ENCODE assay signal across 30 cellular contexts in the genomic region with DNA sequence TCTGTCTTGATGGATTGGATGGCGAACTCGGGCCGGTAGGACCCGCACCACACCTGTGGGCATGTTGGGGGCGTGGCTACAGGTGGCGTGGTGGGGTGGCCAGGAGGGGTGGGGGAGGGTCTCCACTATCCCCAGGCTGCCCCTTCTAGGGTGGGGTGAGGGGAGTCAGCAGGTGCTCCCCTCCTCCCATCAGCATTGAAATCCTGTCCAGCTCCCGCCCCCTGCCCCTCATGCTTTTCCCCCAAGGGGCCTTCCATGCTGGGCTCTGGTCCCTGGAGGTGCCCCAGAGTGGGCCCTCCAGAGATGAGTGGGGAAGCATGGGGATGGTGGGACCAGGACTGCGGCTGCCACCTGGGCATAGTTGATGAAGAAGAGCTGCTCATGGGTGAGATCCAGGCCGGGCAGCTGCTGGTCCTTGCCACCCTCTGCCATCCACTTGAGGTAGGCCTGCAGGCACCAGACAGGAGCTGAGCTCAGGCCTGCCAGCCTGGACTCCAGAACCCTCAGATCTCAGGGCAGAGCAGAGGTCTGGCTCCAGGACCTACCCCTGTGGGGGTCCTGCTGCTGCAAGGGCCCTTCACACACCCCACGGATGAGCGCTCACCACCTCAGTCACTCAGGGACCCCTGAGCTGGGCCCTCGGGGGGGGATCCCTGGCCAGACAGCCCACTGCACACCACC. TPM values are rescaled to one million over a fixed set of nuclear protein-coding genes. Genes with fewer than 3 reads are reported as not detected.
DNase-seq lines count a peak whose midpoint lies in the region; ATAC-seq, FAIRE-seq and TF ChIP-seq lines count a peak whose summit lies in the region.
"Had no signal": no experiment of that assay in that cellular context is flagged by ENCODE, and none has a peak within 500 bp of the region (broad histone marks: within the 10 kb centered on the region; RNA-seq: fewer than 3 reads in every experiment).

No MANE protein-coding gene starts in this region.

- H3K4me3 ChIP-seq in SK-N-SH (ENCODE audit: low read depth in 2 of 2, low read length in 1 of 2), result no peak overlapping the region
- no peak overlapping the region for H3K4me3 ChIP-seq in right lobe of liver
- no peak overlapping the region for H3K4me3 ChIP-seq in HepG2 (replicated peaks in 1 of 3; ENCODE audit: insufficient read depth in 1 of 3, low read depth in 2 of 3, low read length in 3 of 3)
- no peak overlapping the region for H3K4me3 ChIP-seq in left lung
- H3K4me3 ChIP-seq in upper lobe of right lung, result no peak overlapping the region
- H3K4me3 ChIP-seq: cardiac muscle cell, tibial nerve had no signal

- H3K79me2 ChIP-seq in SK-N-SH (ENCODE audit: insufficient read depth), result no peaks in the 10 kb centered on the region; the same call in 1 of the 2 replicates
- H3K79me2 ChIP-seq in HepG2 (ENCODE audit: insufficient read depth, low read length), result no peaks in the 10 kb centered on the region

- no peaks in the 10 kb centered on the region for H3K9me3 Mint-ChIP-seq in activated CD4-positive, alpha-beta T cell treated with anti-CD3 and anti-CD28 coated beads, Interleukin-2, amount 10 ng/mL, durations not matched to agents 24 days and 14 days
- H3K9me3 Mint-ChIP-seq: activated CD4-positive, alpha-beta memory T cell treated with anti-CD3 and anti-CD28 coated beads for 36 hours; CD8-positive, alpha-beta memory T cell; effector memory CD8-positive, alpha-beta T cell; IgD-negative memory B cell had no signal

- H3K36me3 Mint-ChIP-seq in activated CD4-positive, alpha-beta T cell treated with anti-CD3 and anti-CD28 coated beads, Interleukin-2, amount 10 ng/mL, durations not matched to agents 24 days and 14 days (ENCODE audit: low read depth), result peaks cover 9% of the 10 kb centered on the region
- H3K36me3 Mint-ChIP-seq: activated CD4-positive, alpha-beta memory T cell treated with anti-CD3 and anti-CD28 coated beads for 36 hours; IgD-negative memory B cell had no signal

- POLR2A ChIA-PET in SK-N-SH (lab: Yijun Ruan, JAX), result no interaction called here
- POLR2A ChIA-PET in HepG2 (lab: Yijun Ruan, JAX), result interaction anchor here (1.0 kb wide), 1 partner anchor 14 kb away, joined by 4 read pairs; no protein-coding TSS in a partner anchor

- no peak overlapping the region for H2AFZ ChIP-seq in SK-N-SH (ENCODE audit: low read depth)
- no peak overlapping the region for H2AFZ ChIP-seq in HepG2 (ENCODE audit: low read length)

- peaks cover 2% of the 10 kb centered on the region for H3K4me1 Mint-ChIP-seq in activated CD4-positive, alpha-beta T cell treated with anti-CD3 and anti-CD28 coated beads, Interleukin-2, amount 10 ng/mL, durations not matched to agents 24 days and 14 days

- peaks cover 0 to 23% of the 10 kb centered on the region in 2 experiments; a peak in 2 of 4 replicates for H3K4me1 ChIP-seq in SK-N-SH (ENCODE audit: control insufficient read depth in 1 of 2, insufficient read depth in 2 of 2, low read depth in 1 of 2, low read length in 1 of 2)
- no peaks in the 10 kb centered on the region for H3K4me1 ChIP-seq in right lobe of liver
- H3K4me1 ChIP-seq in HepG2 (ENCODE audit: insufficient read depth, low read length), result peaks cover 19% of the 10 kb centered on the region
- H3K4me1 ChIP-seq in left lung, result peaks cover 3 to 29% of the 10 kb centered on the region in 2 donors
- peaks cover 21% of the 10 kb centered on the region for H3K4me1 ChIP-seq in upper lobe of right lung

- in situ Hi-C loops in HepG2 (cut with HindIII; ENCODE audit: extremely low pct_ligation_motif_present, low pct_unique_long_range_greater_than_20kb), result no loop called here

- intact Hi-C loops in right lobe of liver (cut with DNase I) (no loop called here), HepG2 (cut with micrococcal nuclease; ENCODE audit: unreplicated experiment) (no loop called here), left lung (cut with DNase I) (no loop called here), upper lobe of right lung (cut with DNase I) (no loop called here)
- intact Hi-C loops in activated CD4-positive, alpha-beta T cell treated with anti-CD3 and anti-CD28 coated beads, Interleukin-2, amount 10 ng/mL, durations not matched to agents 24 days and 14 days (cut with micrococcal nuclease), result no loop called here

- TF ChIP-seq RAD21 in SK-N-SH (IDR thresholded peaks at IDR 0.05; ENCODE audit: low read length) (no peak), HepG2 (CRISPR knock-in tag; IDR thresholded peaks at IDR 0.05) (no peak)

- no peak overlapping the region for H3K27ac Mint-ChIP-seq in activated CD4-positive, alpha-beta T cell treated with anti-CD3 and anti-CD28 coated beads, Interleukin-2, amount 10 ng/mL, durations not matched to agents 24 days and 14 days
- H3K27ac Mint-ChIP-seq: activated CD4-positive, alpha-beta memory T cell treated with anti-CD3 and anti-CD28 coated beads for 36 hours had no signal

- CTCF ChIA-PET in SK-N-SH (lab: Yijun Ruan, JAX), result no interaction called here
- CTCF ChIA-PET in HepG2 (lab: Yijun Ruan, JAX; ENCODE audit: low intra/inter-chr PET ratio, low total read pairs), result no interaction called here

- H3K9me3 ChIP-seq in SK-N-SH (no peaks in the 10 kb centered on the region), right lobe of liver (no peaks in the 10 kb centered on the region), HepG2 (ENCODE audit: low read length) (no peaks in the 10 kb centered on the region), left lung (no peaks in the 10 kb centered on the region), upper lobe of right lung (no peaks in the 10 kb centered on the region)
- H3K9me3 ChIP-seq: tibial nerve had no signal

- FAIRE-seq in HepG2 (lab: Jason Lieb, UNC), result no peak
- FAIRE-seq: H54, small intestine had no signal

- H3K4me3 Mint-ChIP-seq in activated CD4-positive, alpha-beta T cell treated with anti-CD3 and anti-CD28 coated beads, Interleukin-2, amount 10 ng/mL, durations not matched to agents 24 days and 14 days, result no peak overlapping the region
- H3K4me3 Mint-ChIP-seq: activated CD4-positive, alpha-beta memory T cell treated with anti-CD3 and anti-CD28 coated beads for 36 hours; effector memory CD8-positive, alpha-beta T cell; IgD-negative memory B cell had no signal

- H3K27me3 ChIP-seq in SK-N-SH (ENCODE audit: insufficient read depth) (no peaks in the 10 kb centered on the region), right lobe of liver (no peaks in the 10 kb centered on the region), HepG2 (ENCODE audit: control insufficient read depth in 1 of 2, insufficient read depth in 2 of 2, low read length in 2 of 2) (peaks cover 5 to 31% of the 10 kb centered on the region in 2 experiments; a peak in 4 of 5 replicates), left lung (peaks cover 0 to 10% of the 10 kb centered on the region in 2 donors), upper lobe of right lung (no peaks in the 10 kb centered on the region)
- H3K27me3 ChIP-seq: cardiac muscle cell had no signal

- TF ChIP-seq EP300 in SK-N-SH (IDR thresholded peaks at IDR 0.05; ENCODE audit: borderline replicate concordance in 1 of 2, low read depth in 1 of 2, low read length in 1 of 2) (no peak), HepG2 (IDR thresholded peaks at IDR 0.05; ENCODE audit: low read depth in 2 of 2, low read length in 2 of 2) (no peak), HepG2 (CRISPR knock-in tag; IDR thresholded peaks at IDR 0.05; ENCODE audit: borderline replicate concordance) (no peak)

- TF ChIP-seq CTCF in SK-N-SH (IDR thresholded peaks at IDR 0.05) (no peak), right lobe of liver (IDR thresholded peaks at IDR 0.05) (no peak), HepG2 (CRISPR knock-in tag; IDR thresholded peaks at IDR 0.05) (no peak), left lung (IDR thresholded peaks at IDR 0.05) (no peak), upper lobe of right lung (IDR thresholded peaks at IDR 0.05) (no peak)

- DNase-seq in SK-N-SH (peak; percentile 31), right lobe of liver (peak in 2 of 3 donors; percentile 14 to 47), HepG2 (ENCODE audit: low spot score) (no peak), left lung (peak; percentile 28 to 55), upper lobe of right lung (peak; percentile 58), NCI-H146 (lab: John Stamatoyannopoulos, UW) (no peak)
- DNase-seq in activated CD4-positive, alpha-beta T cell treated with anti-CD3 and anti-CD28 coated beads, Interleukin-2, amount 10 ng/mL, durations not matched to agents 24 days and 14 days, result no peak
- DNase-seq: activated CD4-positive, alpha-beta memory T cell treated with anti-CD3 and anti-CD28 coated beads for 36 hours; anterior cingulate cortex; cortex of kidney; effector memory CD8-positive, alpha-beta T cell; erythroblast; glutamatergic neuron; mesenchymal stem cell; NCI-H1048; NCI-H1694 treated with DMSO at 0.1 percent for 48 hours; NCI-H510A treated with DMSO at 0.1 percent for 48 hours; NK-92 treated with Interleukin-12 subunit alpha and Interleukin-12 subunit beta, amount 100 ng/mL, for 24 hours; PC-3; SHP77; small intestine; stimulated activated CD4-positive, alpha-beta T cell treated with anti-CD3 and anti-CD28 coated beads, Interleukin-2, amount 100 ng/mL, for 24 hours had no signal

- TF ChIP-seq POLR2A in right lobe of liver (IDR thresholded peaks at IDR 0.05) (no peak), HepG2 (IDR thresholded peaks at IDR 0.05; ENCODE audit: insufficient read depth in 1 of 2, low read depth in 2 of 2, low read length in 2 of 2) (no peak)

- ATAC-seq in SK-N-SH treated with all-trans-retinoic acid at 6 μM for 48 hours (no peak), right lobe of liver (no peak), HepG2 (no peak), left lung (no peak), upper lobe of right lung (no peak)
- ATAC-seq: effector memory CD8-positive, alpha-beta T cell had no signal

- H4K20me1 ChIP-seq in SK-N-SH (ENCODE audit: insufficient read depth), result no peaks in the 10 kb centered on the region
- H4K20me1 ChIP-seq in HepG2 (ENCODE audit: insufficient read depth, low read length), result no peaks in the 10 kb centered on the region

- no peaks in the 10 kb centered on the region for H3K9me2 ChIP-seq in SK-N-SH

- WGBS in SK-N-SH (ENCODE audit: low lambda C conversion rate), result 40% methylated on average over 1 of the region's 12 CpGs
- 81% methylated on average over 3 of the region's 12 CpGs for WGBS in right lobe of liver (ENCODE audit: insufficient coverage, low coverage, low lambda C conversion rate, missing lambda C conversion rate)
- WGBS in HepG2 (ENCODE audit: low lambda C conversion rate), result 95% methylated on average over 7 of the region's 12 CpGs

- H3K36me3 ChIP-seq in SK-N-SH (replicated peaks in 1 of 2; ENCODE audit: control insufficient read depth in 1 of 2, insufficient read depth in 2 of 2, low read length in 1 of 2) (peaks cover 0 to 5% of the 10 kb centered on the region in 2 experiments), right lobe of liver (no peaks in the 10 kb centered on the region), HepG2 (replicated peaks in 1 of 2; ENCODE audit: control insufficient read depth in 1 of 2, insufficient read depth in 2 of 2, low read length in 2 of 2) (no peaks in the 10 kb centered on the region), left lung (peaks cover 0 to 17% of the 10 kb centered on the region in 2 donors), upper lobe of right lung (no peaks in the 10 kb centered on the region)
- H3K36me3 ChIP-seq: cardiac muscle cell had no signal

- no peak overlapping the region for H3K9ac ChIP-seq in SK-N-SH
- H3K9ac ChIP-seq in HepG2 (ENCODE audit: insufficient read depth, low read depth, low read length), result no peak overlapping the region

- H3K27me3 Mint-ChIP-seq in activated CD4-positive, alpha-beta T cell treated with anti-CD3 and anti-CD28 coated beads, Interleukin-2, amount 10 ng/mL, durations not matched to agents 24 days and 14 days, result no peaks in the 10 kb centered on the region
- H3K27me3 Mint-ChIP-seq: activated CD4-positive, alpha-beta memory T cell treated with anti-CD3 and anti-CD28 coated beads for 36 hours; CD8-positive, alpha-beta memory T cell; effector memory CD8-positive, alpha-beta T cell had no signal

- H3F3A ChIP-seq in SK-N-SH (replicated peaks; ENCODE audit: insufficient read depth), result no peaks in the 10 kb centered on the region

- H3K4me2 ChIP-seq in SK-N-SH, result no peak overlapping the region
- no peak overlapping the region for H3K4me2 ChIP-seq in HepG2 (ENCODE audit: low read depth, low read length)

- BruUV-seq in HepG2 (replicated peaks; lab: Mats Ljungman, UMichigan), result no TSS peak

- H3K27ac ChIP-seq in SK-N-SH (ENCODE audit: low read depth in 2 of 2, low read length in 1 of 2) (no peak overlapping the region), right lobe of liver (no peak overlapping the region), HepG2 (ENCODE audit: extremely low read length, insufficient read depth, low read length) (no peak overlapping the region), left lung (no peak overlapping the region), upper lobe of right lung (no peak overlapping the region)
- H3K27ac ChIP-seq: cardiac muscle cell had no signal

RNA-seq across cellular contexts. Expression of a gene that starts 5.1 kb away (rescaled TPM):
- polyA plus RNA-seq in SK-N-SH (2012; rRNA removed) (28.0 and 33.7 TPM in 2 replicates), HepG2 (2011; rRNA removed) (22.1 and 29.5 TPM in 2 replicates)
- 13.0 and 22.1 TPM in 2 replicates for polyA plus RNA-seq in SK-N-SH (2012; cell fraction: cytosol; rRNA removed)
- polyA plus RNA-seq in SK-N-SH (2012; cell fraction: nucleus; rRNA removed), result 43.9 and 44.0 TPM in 2 replicates
- total RNA-seq in right lobe of liver (10 to 100 TPM in 3 of 6 experiments, 1 to 10 TPM in 3; 5.1 to 18.6 (median 11.1) TPM), HepG2 (2016; rRNA removed; fragmentation: Illumina TruSeq; extraction: Trizol) (14.1 and 16.8 TPM in 2 replicates), left lung (10 to 100 TPM; 33.2 to 43.4 TPM), upper lobe of right lung (25.9 TPM)
- 3.3 and 4.6 TPM in 2 replicates for total RNA-seq in HepG2 (2016; cell fraction: cytosol; rRNA removed; fragmentation: Illumina TruSeq; extraction: Trizol; ENCODE audit: low read depth)
- total RNA-seq in HepG2 (2016; cell fraction: insoluble cytoplasmic fraction; rRNA removed; fragmentation: Illumina TruSeq; extraction: Trizol), result 14.4 and 15.6 TPM in 2 replicates
- 9.8 and 9.9 TPM in 2 replicates for total RNA-seq in HepG2 (2016; cell fraction: membrane; rRNA removed; fragmentation: Illumina TruSeq; extraction: Trizol)
- 8.9 and 10.7 TPM in 2 replicates for total RNA-seq in HepG2 (2016; cell fraction: nucleus; rRNA removed; fragmentation: Illumina TruSeq; extraction: Trizol)
- polyA plus RNA-seq in HepG2 (2011; cell fraction: cytosol; rRNA removed), result 24.7 and 29.1 TPM in 2 replicates
- polyA plus RNA-seq in HepG2 (2011; cell fraction: nucleus; rRNA removed), result 72.9 and 75.2 TPM in 2 replicates
- polyA plus RNA-seq in HepG2 (2012), result 22.4 and 26.9 TPM in 2 replicates
- polyA plus RNA-seq in HepG2 (2016; cell fraction: cytosol; fragmentation: Illumina TruSeq; extraction: Trizol; ENCODE audit: low read depth), result 4.6 and 4.8 TPM in 2 replicates
- polyA plus RNA-seq in HepG2 (2016; cell fraction: insoluble cytoplasmic fraction; fragmentation: Illumina TruSeq; extraction: Trizol; ENCODE audit: low read depth), result 20.7 and 24.0 TPM in 2 replicates
- polyA plus RNA-seq in HepG2 (2016; cell fraction: membrane; fragmentation: Illumina TruSeq; extraction: Trizol; ENCODE audit: low read depth), result 11.7 and 12.0 TPM in 2 replicates
- 24.3 and 25.8 TPM in 2 replicates for polyA plus RNA-seq in HepG2 (2016; cell fraction: nucleus; fragmentation: Illumina TruSeq; extraction: Trizol; ENCODE audit: insufficient read depth, low read depth)
- 3.8 and 32.9 TPM in 2 replicates for polyA minus RNA-seq in HepG2 (2011; rRNA and poly(A)+ RNA removed; ENCODE audit: low replicate concordance)
- 16.2 and 16.4 TPM in 2 replicates for polyA minus RNA-seq in HepG2 (2011; cell fraction: cytosol; rRNA and poly(A)+ RNA removed)
- 5.8 and 7.5 TPM in 2 replicates for polyA minus RNA-seq in HepG2 (2011; cell fraction: nucleus; rRNA and poly(A)+ RNA removed)
- total RNA-seq in activated CD4-positive, alpha-beta T cell treated with anti-CD3 and anti-CD28 coated beads, Interleukin-2, amount 10 ng/mL, durations not matched to agents 24 days and 14 days, result 42.3 and 43.5 TPM in 2 replicates

RNA-seq across cellular contexts. Expression of a gene that starts 35.5 kb away (rescaled TPM):
- polyA plus RNA-seq in SK-N-SH (2012; rRNA removed) (0.19 and 0.28 TPM in 2 replicates), HepG2 (2011; rRNA removed) (49.9 and 70.7 TPM in 2 replicates)
- polyA plus RNA-seq in SK-N-SH (2012; cell fraction: cytosol; rRNA removed), result 0.03 and 0.08 TPM in 2 replicates
- 0.61 and 0.96 TPM in 2 replicates for polyA plus RNA-seq in SK-N-SH (2012; cell fraction: nucleus; rRNA removed)
- total RNA-seq in right lobe of liver (10 to 100 TPM; 31.0 to 54.8 (median 41.1) TPM), HepG2 (2016; rRNA removed; fragmentation: Illumina TruSeq; extraction: Trizol) (6.2 and 11.9 TPM in 2 replicates), left lung (100 to 1,000 TPM in 1 of 2 donors, 10 to 100 TPM in 1; 90.8 to 109 TPM), upper lobe of right lung (133 TPM)
- total RNA-seq in HepG2 (2016; cell fraction: cytosol; rRNA removed; fragmentation: Illumina TruSeq; extraction: Trizol; ENCODE audit: low read depth), result 7.1 and 8.0 TPM in 2 replicates
- total RNA-seq in HepG2 (2016; cell fraction: insoluble cytoplasmic fraction; rRNA removed; fragmentation: Illumina TruSeq; extraction: Trizol), result 5.5 and 13.2 TPM in 2 replicates
- 10.5 and 12.4 TPM in 2 replicates for total RNA-seq in HepG2 (2016; cell fraction: membrane; rRNA removed; fragmentation: Illumina TruSeq; extraction: Trizol)
- total RNA-seq in HepG2 (2016; cell fraction: nucleus; rRNA removed; fragmentation: Illumina TruSeq; extraction: Trizol), result 11.2 and 11.3 TPM in 2 replicates
- polyA plus RNA-seq in HepG2 (2011; cell fraction: cytosol; rRNA removed), result 24.2 and 35.1 TPM in 2 replicates
- 534 and 601 TPM in 2 replicates for polyA plus RNA-seq in HepG2 (2011; cell fraction: nucleus; rRNA removed)
- 20.3 and 22.1 TPM in 2 replicates for polyA plus RNA-seq in HepG2 (2012)
- 6.2 and 6.4 TPM in 2 replicates for polyA plus RNA-seq in HepG2 (2016; cell fraction: cytosol; fragmentation: Illumina TruSeq; extraction: Trizol; ENCODE audit: low read depth)
- polyA plus RNA-seq in HepG2 (2016; cell fraction: insoluble cytoplasmic fraction; fragmentation: Illumina TruSeq; extraction: Trizol; ENCODE audit: low read depth), result 5.6 and 7.2 TPM in 2 replicates
- 9.0 and 10.4 TPM in 2 replicates for polyA plus RNA-seq in HepG2 (2016; cell fraction: membrane; fragmentation: Illumina TruSeq; extraction: Trizol; ENCODE audit: low read depth)
- 35.7 and 39.2 TPM in 2 replicates for polyA plus RNA-seq in HepG2 (2016; cell fraction: nucleus; fragmentation: Illumina TruSeq; extraction: Trizol; ENCODE audit: insufficient read depth, low read depth)
- polyA minus RNA-seq in HepG2 (2011; rRNA and poly(A)+ RNA removed; ENCODE audit: low replicate concordance), result 0.61 and 40.6 TPM in 2 replicates
- polyA minus RNA-seq in HepG2 (2011; cell fraction: cytosol; rRNA and poly(A)+ RNA removed), result 12.6 and 13.8 TPM in 2 replicates
- polyA minus RNA-seq in HepG2 (2011; cell fraction: nucleus; rRNA and poly(A)+ RNA removed), result 32.2 and 34.3 TPM in 2 replicates
- total RNA-seq in activated CD4-positive, alpha-beta T cell treated with anti-CD3 and anti-CD28 coated beads, Interleukin-2, amount 10 ng/mL, durations not matched to agents 24 days and 14 days, result 207 and 209 TPM in 2 replicates

RNA-seq across cellular contexts. Expression of a gene that starts 41.1 kb away (rescaled TPM):
- polyA plus RNA-seq in SK-N-SH (2012; rRNA removed) (0.16 and 0.26 TPM in 2 replicates), HepG2 (2011; rRNA removed) (0.48 and 1.6 TPM in 2 replicates)
- polyA plus RNA-seq in SK-N-SH (2012; cell fraction: cytosol; rRNA removed), result 0.22 and 0.35 TPM in 2 replicates
- 0.42 and 1.0 TPM in 2 replicates for polyA plus RNA-seq in SK-N-SH (2012; cell fraction: nucleus; rRNA removed)
- total RNA-seq in right lobe of liver (1 to 10 TPM in 2 of 6 experiments, not detected in 4; 1.2 to 2.0 TPM), HepG2 (2016; rRNA removed; fragmentation: Illumina TruSeq; extraction: Trizol) (not detected in 2 replicates), left lung (1 to 10 TPM; 3.4 TPM), upper lobe of right lung (3.2 TPM)
- total RNA-seq in HepG2 (2016; cell fraction: cytosol; rRNA removed; fragmentation: Illumina TruSeq; extraction: Trizol; ENCODE audit: low read depth), result not detected in 2 replicates
- total RNA-seq in HepG2 (2016; cell fraction: insoluble cytoplasmic fraction; rRNA removed; fragmentation: Illumina TruSeq; extraction: Trizol), result not detected in 2 replicates
- not detected in 2 replicates for total RNA-seq in HepG2 (2016; cell fraction: membrane; rRNA removed; fragmentation: Illumina TruSeq; extraction: Trizol)
- not detected in 2 replicates for total RNA-seq in HepG2 (2016; cell fraction: nucleus; rRNA removed; fragmentation: Illumina TruSeq; extraction: Trizol)
- polyA plus RNA-seq in HepG2 (2011; cell fraction: cytosol; rRNA removed), result 0.54 and 0.78 TPM in 2 replicates
- polyA plus RNA-seq in HepG2 (2011; cell fraction: nucleus; rRNA removed), result 3.3 and 4.7 TPM in 2 replicates
- polyA plus RNA-seq in HepG2 (2012), result 0.37 and 0.43 TPM in 2 replicates
- not detected in 2 replicates for polyA plus RNA-seq in HepG2 (2016; cell fraction: cytosol; fragmentation: Illumina TruSeq; extraction: Trizol; ENCODE audit: low read depth)
- polyA plus RNA-seq in HepG2 (2016; cell fraction: insoluble cytoplasmic fraction; fragmentation: Illumina TruSeq; extraction: Trizol; ENCODE audit: low read depth), result not detected in 2 replicates
- not detected in 2 replicates for polyA plus RNA-seq in HepG2 (2016; cell fraction: membrane; fragmentation: Illumina TruSeq; extraction: Trizol; ENCODE audit: low read depth)
- polyA plus RNA-seq in HepG2 (2016; cell fraction: nucleus; fragmentation: Illumina TruSeq; extraction: Trizol; ENCODE audit: insufficient read depth, low read depth), result not detected in 2 replicates
- polyA minus RNA-seq in HepG2 (2011; rRNA and poly(A)+ RNA removed; ENCODE audit: low replicate concordance), result 0.72 TPM in 1 of 2 replicates, not detected in the other
- polyA minus RNA-seq in HepG2 (2011; cell fraction: cytosol; rRNA and poly(A)+ RNA removed), result 1.3 TPM in 1 of 2 replicates, not detected in the other
- polyA minus RNA-seq in HepG2 (2011; cell fraction: nucleus; rRNA and poly(A)+ RNA removed), result 0.39 and 0.62 TPM in 2 replicates
- 0.54 and 0.83 TPM in 2 replicates for total RNA-seq in activated CD4-positive, alpha-beta T cell treated with anti-CD3 and anti-CD28 coated beads, Interleukin-2, amount 10 ng/mL, durations not matched to agents 24 days and 14 days
- total RNA-seq: A172, cardiac muscle cell, kidney epithelial cell, PC-3 had no signal
- polyA plus RNA-seq: cardiac muscle cell had no signal

Comparison
In these comparisons a context has a peak if more than half of its experiments do, and no peak if none do; other contexts are left out.
1. DNase-seq: peak in SK-N-SH (single experiment), right lobe of liver (2 of 3), left lung (2 of 2) and upper lobe of right lung (single experiment); none in HepG2 (single experiment), activated CD4-positive, alpha-beta T cell treated with anti-CD3 and anti-CD28 coated beads, Interleukin-2, amount 10 ng/mL, durations not matched to agents 24 days and 14 days (single experiment) and NCI-H146 (single experiment).